Comparison of ENCODE assay signal across 13 cellular contexts in the genomic region with DNA sequence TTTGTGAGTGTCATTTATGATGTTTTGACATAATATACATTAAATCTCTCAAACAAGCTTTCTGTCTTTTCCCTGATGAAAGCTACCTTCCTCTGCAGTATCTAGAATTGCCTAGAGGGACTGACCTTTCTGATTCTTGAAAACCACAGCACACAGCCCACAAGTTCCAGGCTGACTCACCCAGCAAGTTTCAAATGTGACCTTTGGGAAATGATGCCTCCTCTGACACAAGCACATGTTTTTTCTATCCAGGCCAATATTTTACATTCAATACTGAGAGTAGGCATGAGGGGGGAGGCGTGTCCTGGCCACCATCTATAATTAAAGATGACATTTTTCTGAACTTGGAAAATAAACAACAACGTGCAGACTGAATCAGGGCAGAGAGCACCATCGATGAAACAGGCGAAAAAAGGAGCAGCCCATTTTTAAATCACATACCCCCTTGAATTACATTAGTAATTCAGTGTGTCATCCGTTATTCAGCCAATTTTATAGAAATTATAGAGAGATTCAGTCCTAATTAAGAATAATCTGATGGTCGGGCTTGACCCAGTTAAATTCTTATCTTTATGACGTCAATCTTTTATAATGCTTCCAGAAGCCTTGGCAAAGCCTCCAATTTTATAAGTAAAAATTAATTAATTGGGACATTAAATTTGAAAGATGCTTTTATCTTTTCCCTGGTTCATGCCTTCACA.
DNase-seq lines count a peak whose midpoint lies in the region; ATAC-seq, FAIRE-seq and TF ChIP-seq lines count a peak whose summit lies in the region.
"Had no signal": no experiment of that assay in that cellular context is flagged by ENCODE, and none has a peak within 500 bp of the region (broad histone marks: within the 10 kb centered on the region; RNA-seq: fewer than 3 reads in every experiment).

No MANE protein-coding gene starts in this region.

- POLR2A ChIA-PET in MCF 10A (lab: Yijun Ruan, JAX) = no interaction called here

- intact Hi-C loops in MCF 10A (cut with micrococcal nuclease) = no loop called here
- intact Hi-C loops in breast epithelium (cut with DNase I; ENCODE audit: low total_unique reads) = no loop called here

- FAIRE-seq in urothelium cell line (lab: Jason Lieb, UNC) = no peak

- no peaks in the 10 kb centered on the region for H3K36me3 ChIP-seq in breast epithelium
- H3K36me3 ChIP-seq: thyroid gland had no signal

- CTCF ChIA-PET in MCF 10A (lab: Yijun Ruan, JAX) = no interaction called here

- no peak for ATAC-seq in GM21786 (IDR thresholded peaks at IDR 0.05; ENCODE audit: unreplicated experiment)
- ATAC-seq: T-helper 17 cell had no signal

- H3K9me3 Mint-ChIP-seq in MCF 10A (ENCODE audit: unreplicated experiment) = peaks cover 24% of the 10 kb centered on the region

- in situ Hi-C loops in SK-MEL-5 (cut with HindIII; ENCODE audit: low pct_unique_long_range_greater_than_20kb, low sequenced_read_pairs) = no loop called here

- H3K27ac ChIP-seq in breast epithelium = no peak overlapping the region
- H3K27ac ChIP-seq: thyroid gland had no signal

- no TSS peak for BruUV-seq in MCF 10A (replicated peaks; lab: Mats Ljungman, UMichigan)

- no peaks in the 10 kb centered on the region for H3K4me1 ChIP-seq in breast epithelium
- H3K4me1 ChIP-seq: thyroid gland had no signal

- no peak for TF ChIP-seq POLR2A in breast epithelium (IDR thresholded peaks at IDR 0.05)

- TF ChIP-seq CTCF in MCF 10A (IDR thresholded peaks at IDR 0.05; ENCODE audit: unreplicated experiment) (no peak), breast epithelium (IDR thresholded peaks at IDR 0.05) (no peak), fibroblast of the aortic adventitia (IDR thresholded peaks at IDR 0.05; ENCODE audit: insufficient read depth, low read length) (no peak)

- H3K36me3 Mint-ChIP-seq in MCF 10A (ENCODE audit: insufficient read depth, unreplicated experiment) = no peaks in the 10 kb centered on the region

- no peaks in the 10 kb centered on the region for H3K4me1 Mint-ChIP-seq in MCF 10A (ENCODE audit: insufficient read depth, unreplicated experiment)
- H3K4me1 Mint-ChIP-seq: central memory CD8-positive, alpha-beta T cell; T-helper 17 cell had no signal

- H3K27me3 Mint-ChIP-seq in MCF 10A (ENCODE audit: insufficient read depth, unreplicated experiment) = no peaks in the 10 kb centered on the region
- H3K27me3 Mint-ChIP-seq: central memory CD8-positive, alpha-beta T cell; T-helper 17 cell had no signal

- no peak overlapping the region for H3K4me3 Mint-ChIP-seq in MCF 10A (ENCODE audit: unreplicated experiment)
- H3K4me3 Mint-ChIP-seq: central memory CD8-positive, alpha-beta T cell; T-helper 17 cell had no signal

- H3K9me3 ChIP-seq in breast epithelium = no peaks in the 10 kb centered on the region
- H3K9me3 ChIP-seq: thyroid gland had no signal

- H3K27ac Mint-ChIP-seq in MCF 10A (ENCODE audit: low read depth, unreplicated experiment) = no peak overlapping the region
- H3K27ac Mint-ChIP-seq: T-helper 17 cell had no signal

- no peaks in the 10 kb centered on the region for H3K27me3 ChIP-seq in breast epithelium
- H3K27me3 ChIP-seq: thyroid gland had no signal

- H3K4me3 ChIP-seq in breast epithelium (no peak overlapping the region), fibroblast of the aortic adventitia (ENCODE audit: low read depth, low read length) (no peak overlapping the region)
- H3K4me3 ChIP-seq: thyroid gland had no signal

- DNase-seq in MCF 10A (ENCODE audit: unreplicated experiment) (peak; percentile 92), breast epithelium (ENCODE audit: low spot score in 2 of 2) (no peak), SK-MEL-5 (ENCODE audit: low read depth, low spot score) (peak; percentile 78), fibroblast of the aortic adventitia (ENCODE audit: low read depth) (peak; percentile 75), urothelium cell line (ENCODE audit: low spot score) (peak; percentile 77), globus pallidus (ENCODE audit: low spot score) (no peak)
- no peak for DNase-seq in activated T-cell treated with anti-CD3 and anti-CD28 coated beads, Interleukin-2, amount 50 U/mL, for 1 hour
- DNase-seq: Kasumi-1, NCI-H524 treated with DMSO at 0.1 percent for 48 hours, T-helper 17 cell, thyroid gland had no signal

Comparison
In these comparisons a context has a peak if more than half of its experiments do, and no peak if none do; other contexts are left out.
1. DNase-seq: peak in MCF 10A (single experiment), SK-MEL-5 (single experiment), fibroblast of the aortic adventitia (single experiment) and urothelium cell line (single experiment); none in breast epithelium (0 of 2), globus pallidus (single experiment) and activated T-cell treated with anti-CD3 and anti-CD28 coated beads, Interleukin-2, amount 50 U/mL, for 1 hour (single experiment).